ENCODE assay signal across 26 cellular contexts in genomic region chr2:120722211-120722602, GRCh38. TPM values are rescaled to one million over a fixed set of nuclear protein-coding genes. Genes with fewer than 3 reads are reported as not detected.
DNase-seq lines count a peak whose midpoint lies in the region; ATAC-seq and TF ChIP-seq lines count a peak whose summit lies in the region.
"Had no signal": no experiment of that assay in that cellular context is flagged by ENCODE, and none has a peak within 500 bp of the region (broad histone marks: within the 10 kb centered on the region; RNA-seq: fewer than 3 reads in every experiment).

No MANE protein-coding gene starts in this region.

- TF ChIP-seq CTCF in Panc1 (IDR thresholded peaks at IDR 0.05) (no peak), hepatocyte (IDR thresholded peaks at IDR 0.05; ENCODE audit: poor library complexity) (no peak)

- 0 out of 2 replicates have a peak, but pooled peaks have one; percentile 24 for ATAC-seq in Panc1
- no peak for ATAC-seq in HG03196 (IDR thresholded peaks at IDR 0.05; ENCODE audit: unreplicated experiment)
- ATAC-seq: GM12878; lower lobe of right lung; stimulated activated naive CD8-positive, alpha-beta T cell treated with anti-CD3 and anti-CD28 coated beads, Interleukin-15, Interleukin-2, amounts not matched to agents 100 U/mL and 50 U/mL, for 24 hours; T-cell had no signal

- intact Hi-C loops in Panc1 (cut with micrococcal nuclease; ENCODE audit: unreplicated experiment): no loop called here

- no peak overlapping the region for H2AFZ ChIP-seq in hepatocyte

- H4K20me1 ChIP-seq in hepatocyte (ENCODE audit: insufficient read depth, poor library complexity, severe bottlenecking): no peaks in the 10 kb centered on the region

- H3K9ac ChIP-seq in skeletal muscle satellite cell (ENCODE audit: low read depth, low read length): no peak overlapping the region

- no TSS peak for BruUV-seq in Panc1 (replicated peaks; lab: Mats Ljungman, UMichigan)

- CTCF ChIA-PET in Panc1 (lab: Charles Lee): no interaction called here

- DNase-seq in H7: peak; percentile 19
- no peak for DNase-seq in Panc1 (ENCODE audit: low read depth, low spot score)
- DNase-seq in hepatocyte (ENCODE audit: low spot score): no peak
- DNase-seq in activated naive CD4-positive, alpha-beta T cell treated with anti-CD3 and anti-CD28 coated beads, Interleukin-2, amount 50 U/mL, for 16 hours: no peak
- no peak for DNase-seq in activated CD8-positive, alpha-beta memory T cell treated with anti-CD3 and anti-CD28 coated beads, Interleukin-2, amount 50 U/mL, for 48 hours
- DNase-seq in epidermal melanocyte (ENCODE audit: insufficient read length, low spot score): no peak
- DNase-seq: activated CD4-positive, alpha-beta T cell treated with anti-CD3 and anti-CD28 coated beads for 36 hours; activated T-cell treated with anti-CD3 and anti-CD28 coated beads, Interleukin-2, amount 50 U/mL, for 48 hours; anterior cingulate cortex; caudate nucleus; lower lobe of right lung; NCI-H1105 treated with DMSO at 0.1 percent for 48 hours; NCI-H2081 treated with DMSO at 0.1 percent for 48 hours; NCI-H524; nucleus accumbens; Right ventricle myocardium superior; stimulated activated CD4-positive, alpha-beta T cell treated with anti-CD3 and anti-CD28 coated beads, Interleukin-12 subunit alpha, Interleukin-12 subunit beta, amount 100 ng/mL, for 4 hours; stimulated activated CD4-positive, alpha-beta T cell treated with anti-CD3 and anti-CD28 coated beads, Interleukin-4, amount 100 ng/mL, for 4 hours; stimulated activated naive CD8-positive, alpha-beta T cell treated with anti-CD3 and anti-CD28 coated beads, Interleukin-15, Interleukin-2, amounts not matched to agents 100 U/mL and 50 U/mL, for 24 hours; T-cell had no signal

- H3K9me3 ChIP-seq in Panc1 (ENCODE audit: control insufficient read depth, insufficient read depth, low read depth, low read length) (peaks cover 13% of the 10 kb centered on the region; the same call in 1 of the 2 replicates), hepatocyte (ENCODE audit: low read depth) (no peaks in the 10 kb centered on the region), skeletal muscle satellite cell (replicated peaks; ENCODE audit: low read length) (no peaks in the 10 kb centered on the region)

- in situ Hi-C loops in Panc1 (cut with HindIII; ENCODE audit: low pct_unique_long_range_greater_than_20kb, low sequenced_read_pairs): no loop called here

- no peak overlapping the region for H3K4me3 ChIP-seq in H7 (ENCODE audit: insufficient read depth, low read depth, low read length)
- H3K4me3 ChIP-seq in Panc1 (ENCODE audit: low read depth in 2 of 2, low read length in 2 of 2): no peak overlapping the region
- H3K4me3 ChIP-seq in hepatocyte: no peak overlapping the region
- H3K4me3 ChIP-seq in skeletal muscle satellite cell (ENCODE audit: low read length): no peak overlapping the region
- H3K4me3 ChIP-seq: dorsolateral prefrontal cortex, GM12878, lower lobe of right lung, tibial artery had no signal

- POLR2A ChIA-PET in Panc1 (lab: Charles Lee): no interaction called here

- no peaks in the 10 kb centered on the region for H3K79me2 ChIP-seq in hepatocyte

- H3K4me2 ChIP-seq in hepatocyte (peak overlapping the region; percentile 1), skeletal muscle satellite cell (ENCODE audit: low read length) (peak overlapping the region; percentile 36)

- H3K4me1 ChIP-seq in Panc1 (ENCODE audit: control insufficient read depth, insufficient read depth, low read length) (peaks cover 2% of the 10 kb centered on the region; the same call in 1 of the 2 replicates), hepatocyte (ENCODE audit: insufficient read depth) (peaks cover 8% of the 10 kb centered on the region), skeletal muscle satellite cell (ENCODE audit: control insufficient read depth, insufficient read depth, low read length) (peaks cover 15% of the 10 kb centered on the region)
- H3K4me1 ChIP-seq: lower lobe of right lung had no signal

- no peaks in the 10 kb centered on the region for H3K9me2 ChIP-seq in hepatocyte (replicated peaks; ENCODE audit: insufficient read depth)

- no peak overlapping the region for H3K27ac ChIP-seq in Panc1 (ENCODE audit: low read length)
- peak overlapping the region; percentile 18 for H3K27ac ChIP-seq in hepatocyte
- H3K27ac ChIP-seq: dorsolateral prefrontal cortex, lower lobe of right lung had no signal

- H3K36me3 ChIP-seq in H7 (replicated peaks; ENCODE audit: control insufficient read depth, insufficient read depth, low read length) (no peaks in the 10 kb centered on the region), Panc1 (ENCODE audit: control insufficient read depth, insufficient read depth, low read length) (no peaks in the 10 kb centered on the region), hepatocyte (replicated peaks; ENCODE audit: insufficient read depth, low read depth) (no peaks in the 10 kb centered on the region), skeletal muscle satellite cell (ENCODE audit: insufficient read depth, low read length) (no peaks in the 10 kb centered on the region)
- H3K36me3 ChIP-seq: lower lobe of right lung, tibial artery had no signal

- H3K27me3 ChIP-seq in H7 (ENCODE audit: control insufficient read depth, insufficient read depth, low read length) (peaks cover 5% of the 10 kb centered on the region), Panc1 (ENCODE audit: control insufficient read depth, insufficient read depth, low read length) (no peaks in the 10 kb centered on the region), hepatocyte (no peaks in the 10 kb centered on the region), skeletal muscle satellite cell (ENCODE audit: control insufficient read depth, insufficient read depth, low read length) (no peaks in the 10 kb centered on the region)
- H3K27me3 ChIP-seq: tibial artery had no signal

- WGBS in hepatocyte (ENCODE audit: low lambda C conversion rate, missing lambda C conversion rate): 74% methylated on average over 9 of the region's 9 CpGs

RNA-seq across cellular contexts. Expression of gene GLI2, which starts 13.5 kb away (rescaled TPM):
- total RNA-seq in H7 (2014; rRNA removed; shearing (Covaris generic)): 37.3 and 41.4 TPM in 2 replicates
- total RNA-seq in Panc1 (2021; ENCODE audit: unreplicated experiment): 6.2 TPM
- 5.1 TPM for polyA plus RNA-seq in Panc1 (2012; ENCODE audit: insufficient read length)
- 3.8 and 5.8 TPM in 2 replicates for total RNA-seq in hepatocyte
- polyA plus RNA-seq in hepatocyte: 5.3 and 6.2 TPM in 2 replicates
- total RNA-seq in skeletal muscle satellite cell (2012; rRNA removed): 4.2 and 4.3 TPM in 2 replicates
- total RNA-seq: activated CD4-positive, alpha-beta T cell treated with anti-CD3 and anti-CD28 coated beads for 36 hours; activated CD8-positive, alpha-beta memory T cell treated with anti-CD3 and anti-CD28 coated beads for 36 hours; GM12878 had no signal
